ENCODE assay signal across 10 cellular contexts in genomic region chr15:67127334-67127664, GRCh38.
A peak's percentile ranks its signal among the peaks of the same experiment; 100 is the strongest.
DNase-seq lines count a peak whose midpoint lies in the region; ATAC-seq and TF ChIP-seq lines count a peak whose summit lies in the region.
"Had no signal": no experiment of that assay in that cellular context is flagged by ENCODE, and none has a peak within 500 bp of the region (broad histone marks: within the 10 kb centered on the region; RNA-seq: fewer than 3 reads in every experiment).

No MANE protein-coding gene starts in this region.

- H3K9ac ChIP-seq in colonic mucosa (ENCODE audit: low read depth in 2 of 2, low read length in 2 of 2): peak overlapping the region in 1 of 2 donors; percentile 6

- H3K4me1 Mint-ChIP-seq in CD4-positive, CD25-positive, alpha-beta regulatory T cell: peaks cover 34 to 92% (median 63%) of the 10 kb centered on the region in 4 donors
- peaks cover 91% of the 10 kb centered on the region for H3K4me1 Mint-ChIP-seq in nephron progenitor cell

- WGBS in testis, 2 donors: 87 to 91% methylated on average over 5 of the region's 5 CpGs

- no peak for TF ChIP-seq POLR2A in testis (IDR thresholded peaks at IDR 0.05)

- intact Hi-C loops in colonic mucosa (cut with DNase I) (no loop called here), testis (cut with DNase I; ENCODE audit: low total_unique reads) (loop anchor here (10.0 kb wide), 1 partner anchor 62 kb away; the partner anchor contains the start of gene SMAD3)

- H3K36me3 Mint-ChIP-seq in CD4-positive, CD25-positive, alpha-beta regulatory T cell: peaks cover 9% of the 10 kb centered on the region
- peaks cover 5% of the 10 kb centered on the region for H3K36me3 Mint-ChIP-seq in nephron progenitor cell (ENCODE audit: low read depth)

- H3K4me3 ChIP-seq in CD4-positive, CD25-positive, alpha-beta regulatory T cell (ENCODE audit: low read depth, low read length): no peak overlapping the region
- H3K4me3 ChIP-seq in colonic mucosa: no peak overlapping the region
- H3K4me3 ChIP-seq in testis: no peak overlapping the region

- H3K9me3 Mint-ChIP-seq in CD4-positive, CD25-positive, alpha-beta regulatory T cell: no peaks in the 10 kb centered on the region
- no peaks in the 10 kb centered on the region for H3K9me3 Mint-ChIP-seq in nephron progenitor cell

- no peak for DNase-seq in CD4-positive, CD25-positive, alpha-beta regulatory T cell
- peak; percentile 79 for DNase-seq in HT1080 (ENCODE audit: low read depth)
- peak; percentile 69 for DNase-seq in colonic mucosa
- DNase-seq in nephron progenitor cell: no peak
- no peak for DNase-seq in GDM1 (lab: John Stamatoyannopoulos, UW)
- DNase-seq in midbrain (lab: John Stamatoyannopoulos, UW): no peak
- no peak for DNase-seq in testis
- DNase-seq: mesendoderm, NCI-H446 had no signal

- peak overlapping the region; percentile 68 to 90 (median 72) for H3K27ac Mint-ChIP-seq in CD4-positive, CD25-positive, alpha-beta regulatory T cell
- peak overlapping the region; percentile 3 for H3K27ac Mint-ChIP-seq in nephron progenitor cell

- H3K9me3 ChIP-seq in CD4-positive, CD25-positive, alpha-beta regulatory T cell (ENCODE audit: control insufficient read depth in 2 of 2, low read length in 2 of 2): no peaks in the 10 kb centered on the region
- H3K9me3 ChIP-seq in colonic mucosa (no peaks in the 10 kb centered on the region), testis (no peaks in the 10 kb centered on the region)

- no peak overlapping the region for H3K27ac ChIP-seq in CD4-positive, CD25-positive, alpha-beta regulatory T cell (ENCODE audit: insufficient read depth, low read length, poor library complexity, severe bottlenecking)
- H3K27ac ChIP-seq in colonic mucosa (peak overlapping the region; percentile 58), testis (no peak overlapping the region)

- H3K4me1 ChIP-seq in CD4-positive, CD25-positive, alpha-beta regulatory T cell (ENCODE audit: control insufficient read depth, insufficient read depth, low read length, poor library complexity, severe bottlenecking): peaks cover 34% of the 10 kb centered on the region
- peaks cover 8% of the 10 kb centered on the region for H3K4me1 ChIP-seq in colonic mucosa
- H3K4me1 ChIP-seq in testis: peaks cover 38% of the 10 kb centered on the region

- no peak for ATAC-seq in CD4-positive, CD25-positive, alpha-beta regulatory T cell (ENCODE audit: low read depth in 2 of 2)
- no peak for ATAC-seq in HG03108 (IDR thresholded peaks at IDR 0.05; ENCODE audit: unreplicated experiment)

- TF ChIP-seq CTCF in colonic mucosa (IDR thresholded peaks at IDR 0.05) (no peak), nephron progenitor cell (IDR thresholded peaks at IDR 0.05) (no peak), testis (IDR thresholded peaks at IDR 0.05) (no peak)

- H3K4me3 Mint-ChIP-seq in CD4-positive, CD25-positive, alpha-beta regulatory T cell: peak overlapping the region in 2 of 4 donors; percentile 7 to 32
- peak overlapping the region; percentile 10 for H3K4me3 Mint-ChIP-seq in nephron progenitor cell

- H3K27me3 ChIP-seq in CD4-positive, CD25-positive, alpha-beta regulatory T cell (ENCODE audit: control insufficient read depth, insufficient read depth, low read length): no peaks in the 10 kb centered on the region
- no peaks in the 10 kb centered on the region for H3K27me3 ChIP-seq in colonic mucosa
- no peaks in the 10 kb centered on the region for H3K27me3 ChIP-seq in testis

- no peaks in the 10 kb centered on the region for H3K27me3 Mint-ChIP-seq in CD4-positive, CD25-positive, alpha-beta regulatory T cell
- H3K27me3 Mint-ChIP-seq in nephron progenitor cell (ENCODE audit: low read depth, poor library complexity): peaks cover 5% of the 10 kb centered on the region

- peaks cover 6% of the 10 kb centered on the region for H3K36me3 ChIP-seq in CD4-positive, CD25-positive, alpha-beta regulatory T cell (ENCODE audit: control insufficient read depth, insufficient read depth, low read length)
- no peaks in the 10 kb centered on the region for H3K36me3 ChIP-seq in colonic mucosa
- H3K36me3 ChIP-seq in testis (ENCODE audit: low read depth, missing control alignments): no peaks in the 10 kb centered on the region

Comparison
In these comparisons a context has a peak if more than half of its experiments do, and no peak if none do; other contexts are left out.
1. DNase-seq: peak in HT1080 (single experiment) and colonic mucosa (single experiment); none in CD4-positive, CD25-positive, alpha-beta regulatory T cell (0 of 3), nephron progenitor cell (single experiment), GDM1 (single experiment), midbrain (single experiment) and testis (single experiment).